2 cellular contexts compared by ENCODE assay signal in the genomic region with DNA sequence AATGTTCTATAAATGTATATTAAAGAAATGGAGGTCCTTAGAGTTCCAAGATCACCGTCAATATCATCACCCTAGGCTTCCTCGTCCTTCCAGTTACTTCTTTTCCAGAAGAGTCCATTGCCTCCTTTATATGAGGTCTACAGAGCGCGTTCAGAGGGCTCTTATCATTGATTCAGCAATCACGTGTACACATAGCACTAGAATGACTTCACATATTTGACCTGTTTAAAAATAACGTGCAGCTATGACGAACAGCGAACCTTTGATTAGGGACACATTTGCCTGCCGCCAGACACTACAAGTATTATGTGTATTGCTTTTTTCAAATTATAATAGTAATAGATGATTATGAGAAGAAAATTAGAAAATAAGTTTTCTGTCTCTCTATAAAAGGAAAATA.
TF ChIP-seq lines count a peak whose summit lies in the region.

No MANE protein-coding gene starts in this region.

TF ChIP-seq in WTC11, 78 proteins besides CTCF, POLR2A, EP300 and RAD21:
- no peak for TF ChIP-seq FOXK1 (CRISPR knock-in tag; IDR thresholded peaks at IDR 0.05)
- TF ChIP-seq, protein P1, sequence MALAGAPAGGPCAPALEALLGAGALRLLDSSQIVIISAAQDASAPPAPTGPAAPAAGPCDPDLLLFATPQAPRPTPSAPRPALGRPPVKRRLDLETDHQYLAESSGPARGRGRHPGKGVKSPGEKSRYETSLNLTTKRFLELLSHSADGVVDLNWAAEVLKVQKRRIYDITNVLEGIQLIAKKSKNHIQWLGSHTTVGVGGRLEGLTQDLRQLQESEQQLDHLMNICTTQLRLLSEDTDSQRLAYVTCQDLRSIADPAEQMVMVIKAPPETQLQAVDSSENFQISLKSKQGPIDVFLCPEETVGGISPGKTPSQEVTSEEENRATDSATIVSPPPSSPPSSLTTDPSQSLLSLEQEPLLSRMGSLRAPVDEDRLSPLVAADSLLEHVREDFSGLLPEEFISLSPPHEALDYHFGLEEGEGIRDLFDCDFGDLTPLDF (CRISPR knock-in tag; IDR thresholded peaks at IDR 0.05): no peak

TF ChIP-seq in HepG2, 621 proteins besides CTCF, POLR2A, EP300 and RAD21:
- TF ChIP-seq, protein P2, sequence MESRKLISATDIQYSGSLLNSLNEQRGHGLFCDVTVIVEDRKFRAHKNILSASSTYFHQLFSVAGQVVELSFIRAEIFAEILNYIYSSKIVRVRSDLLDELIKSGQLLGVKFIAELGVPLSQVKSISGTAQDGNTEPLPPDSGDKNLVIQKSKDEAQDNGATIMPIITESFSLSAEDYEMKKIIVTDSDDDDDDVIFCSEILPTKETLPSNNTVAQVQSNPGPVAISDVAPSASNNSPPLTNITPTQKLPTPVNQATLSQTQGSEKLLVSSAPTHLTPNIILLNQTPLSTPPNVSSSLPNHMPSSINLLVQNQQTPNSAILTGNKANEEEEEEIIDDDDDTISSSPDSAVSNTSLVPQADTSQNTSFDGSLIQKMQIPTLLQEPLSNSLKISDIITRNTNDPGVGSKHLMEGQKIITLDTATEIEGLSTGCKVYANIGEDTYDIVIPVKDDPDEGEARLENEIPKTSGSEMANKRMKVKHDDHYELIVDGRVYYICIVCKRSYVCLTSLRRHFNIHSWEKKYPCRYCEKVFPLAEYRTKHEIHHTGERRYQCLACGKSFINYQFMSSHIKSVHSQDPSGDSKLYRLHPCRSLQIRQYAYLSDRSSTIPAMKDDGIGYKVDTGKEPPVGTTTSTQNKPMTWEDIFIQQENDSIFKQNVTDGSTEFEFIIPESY (CRISPR knock-in tag; IDR thresholded peaks at IDR 0.05): peak; percentile 28; the same call in 1 of the 2 replicates
- no peak for TF ChIP-seq AKAP8 (CRISPR knock-in tag; IDR thresholded peaks at IDR 0.05)
- TF ChIP-seq, protein P3, sequence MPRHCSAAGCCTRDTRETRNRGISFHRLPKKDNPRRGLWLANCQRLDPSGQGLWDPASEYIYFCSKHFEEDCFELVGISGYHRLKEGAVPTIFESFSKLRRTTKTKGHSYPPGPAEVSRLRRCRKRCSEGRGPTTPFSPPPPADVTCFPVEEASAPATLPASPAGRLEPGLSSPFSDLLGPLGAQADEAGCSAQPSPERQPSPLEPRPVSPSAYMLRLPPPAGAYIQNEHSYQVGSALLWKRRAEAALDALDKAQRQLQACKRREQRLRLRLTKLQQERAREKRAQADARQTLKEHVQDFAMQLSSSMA (CRISPR knock-in tag; IDR thresholded peaks at IDR 0.05): no peak
